In the genomic region with DNA sequence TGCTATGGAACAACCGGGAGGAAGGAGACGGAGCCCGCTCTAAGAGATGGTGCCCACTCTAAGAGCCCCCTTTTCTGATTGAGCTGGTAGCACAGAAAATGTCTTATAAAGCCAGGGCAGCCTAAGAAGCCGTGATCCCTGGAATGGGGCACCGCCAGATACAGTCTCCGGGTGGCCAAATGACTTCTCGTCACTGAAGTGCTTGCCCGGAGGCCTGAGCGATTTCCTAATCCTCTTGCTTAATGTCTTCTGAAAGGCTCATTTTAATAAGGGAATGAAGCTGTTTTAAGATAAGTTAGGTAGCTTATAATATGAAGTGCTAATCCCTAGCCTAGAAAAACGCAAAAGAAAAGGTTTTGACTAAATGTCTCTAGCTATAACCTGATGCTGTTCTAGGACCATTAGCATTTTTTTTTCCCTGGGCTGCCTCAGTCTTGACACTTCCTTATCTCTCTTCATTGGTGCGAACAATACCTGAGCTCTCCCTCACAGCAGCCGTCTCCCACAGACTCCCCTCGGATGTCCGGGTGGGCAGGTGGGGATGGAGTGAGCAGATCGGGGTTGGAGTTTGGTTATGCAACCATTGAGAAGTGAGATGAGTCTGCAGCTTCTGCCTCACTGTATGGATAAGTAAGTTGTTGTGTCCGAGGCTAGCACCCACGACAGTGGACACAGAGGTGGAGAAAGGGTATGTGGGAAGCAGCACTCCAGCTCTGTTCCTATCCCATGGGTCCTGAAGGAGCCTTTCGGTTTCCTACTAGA, we compare ENCODE assay signal across 5 cellular contexts.
"Had no signal": no experiment of that assay in that cellular context is flagged by ENCODE, and none has a peak within 500 bp of the region (broad histone marks: within the 10 kb centered on the region; RNA-seq: fewer than 3 reads in every experiment).

No MANE protein-coding gene starts in this region.

- H3K4me3 Mint-ChIP-seq: GM23338, H9 had no signal

- H3K27ac Mint-ChIP-seq: GM23338, H9 had no signal

- DNase-seq: H9, HCEC 1CT, IMR-90 had no signal

- H3K4me2 ChIP-seq: GM23338 had no signal

- H3K4me3 ChIP-seq: GM23338 had no signal

- H3K27ac ChIP-seq: HL-60 had no signal

- ATAC-seq: GM23338 had no signal

- H2AFZ ChIP-seq: GM23338 had no signal

- H3K9me3 Mint-ChIP-seq: GM23338, H9 had no signal
